ENCODE assay signal across 9 cellular contexts in the genomic region with DNA sequence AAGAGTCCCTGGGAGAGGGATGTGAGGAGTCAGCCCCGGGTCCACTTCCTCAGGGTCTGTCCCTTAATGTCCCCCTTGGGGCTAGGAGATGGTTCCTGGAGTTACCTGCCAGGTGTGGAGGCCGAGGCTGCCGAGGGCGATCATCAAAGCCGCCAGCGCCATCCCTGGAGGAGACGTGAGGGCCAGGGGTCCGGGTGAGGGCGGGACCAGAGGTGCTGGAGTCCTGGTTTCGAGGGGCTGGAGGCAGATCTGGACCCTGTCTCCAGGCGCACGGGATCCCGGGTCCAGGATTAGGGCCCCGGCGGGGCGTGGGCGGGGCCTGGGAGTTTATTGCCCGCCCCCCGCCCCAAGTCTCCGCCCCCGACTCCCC. TPM values are rescaled to one million over a fixed set of nuclear protein-coding genes. Genes with fewer than 3 reads are reported as not detected.
DNase-seq lines count a peak whose midpoint lies in the region; ATAC-seq and TF ChIP-seq lines count a peak whose summit lies in the region.
"Had no signal": no experiment of that assay in that cellular context is flagged by ENCODE, and none has a peak within 500 bp of the region (broad histone marks: within the 10 kb centered on the region; RNA-seq: fewer than 3 reads in every experiment).

A gene with protein sequence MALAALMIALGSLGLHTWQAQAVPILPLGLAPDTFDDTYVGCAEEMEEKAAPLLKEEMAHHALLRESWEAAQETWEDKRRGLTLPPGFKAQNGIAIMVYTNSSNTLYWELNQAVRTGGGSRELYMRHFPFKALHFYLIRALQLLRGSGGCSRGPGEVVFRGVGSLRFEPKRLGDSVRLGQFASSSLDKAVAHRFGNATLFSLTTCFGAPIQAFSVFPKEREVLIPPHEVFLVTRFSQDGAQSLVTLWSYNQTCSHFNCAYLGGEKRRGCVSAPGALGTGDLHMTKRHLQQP (minus strand): TSS at position 292 of the 370 bp plus-strand sequence. CDS start 130 bp downstream, at position 162.

- ATAC-seq in PC-3 (no peak), HG03457 (IDR thresholded peaks at IDR 0.05; ENCODE audit: unreplicated experiment) (no peak), GM21526 (IDR thresholded peaks at IDR 0.05; ENCODE audit: low FRiP score, unreplicated experiment) (no peak)

- H3K9ac ChIP-seq in PC-3 (ENCODE audit: low read length), result peak within 1 kb of the TSS; percentile 37; the same call in 1 of the 2 replicates

- H4K20me1 ChIP-seq in PC-3 (ENCODE audit: low read length), result no peaks in the 10 kb centered on the region

- H3K27ac ChIP-seq in PC-3 (ENCODE audit: low read length), result no peak within 1 kb of the TSS

- H3K4me3 ChIP-seq in BE2C (ENCODE audit: low read depth, low read length) (peak within 1 kb of the TSS; percentile 37), PC-3 (ENCODE audit: low read length) (peak within 1 kb of the TSS; percentile 64), epithelial cell of esophagus (ENCODE audit: low read length) (peak within 1 kb of the TSS; percentile 52), neuron (ENCODE audit: low read length) (peak within 1 kb of the TSS; percentile 50)

- H3K4me2 ChIP-seq in PC-3 (ENCODE audit: low read length), result peak within 1 kb of the TSS; percentile 88

- CTCF ChIA-PET in PC-3 (lab: Charles Lee), result no interaction called here

- no TSS peak for BruUV-seq in PC-3 (replicated peaks; lab: Mats Ljungman, UMichigan)

- DNase-seq in BE2C, result no peak
- no peak for DNase-seq in PC-3
- DNase-seq in epithelial cell of esophagus (ENCODE audit: low read depth), result no peak
- no peak for DNase-seq in pons (ENCODE audit: low spot score)
- DNase-seq in activated CD4-positive, alpha-beta T cell treated with anti-CD3 and anti-CD28 coated beads, Interleukin-2, amount 50 U/mL, for 4 hours, result no peak

- POLR2A ChIA-PET in PC-3 (lab: Charles Lee; ENCODE audit: unreplicated experiment), result no interaction called here

- H3K36me3 ChIP-seq in BE2C, result no peaks in the 10 kb centered on the region
- H3K36me3 ChIP-seq in PC-3 (ENCODE audit: low read depth, low read length), result no peaks in the 10 kb centered on the region
- H3K36me3 ChIP-seq in neuron (ENCODE audit: insufficient read depth, low read length), result no peaks in the 10 kb centered on the region

- intact Hi-C loops in PC-3 (cut with micrococcal nuclease), result no loop called here

- TF ChIP-seq CTCF in BE2C (IDR thresholded peaks at IDR 0.05; ENCODE audit: low read depth, low read length), result no peak
- TF ChIP-seq CTCF in PC-3 (conservative IDR thresholded peaks at IDR 0.05; ENCODE audit: low read depth, low read length), result no peak
- no peak for TF ChIP-seq CTCF in epithelial cell of esophagus (IDR thresholded peaks at IDR 0.05; ENCODE audit: insufficient read depth, low read depth, low read length, missing control alignments)

- H3K79me2 ChIP-seq in PC-3 (ENCODE audit: low read length), result no peaks in the 10 kb centered on the region

- H3K9me2 ChIP-seq in PC-3 (replicated peaks; ENCODE audit: low read length), result no peaks in the 10 kb centered on the region

- no peaks in the 10 kb centered on the region for H3F3A ChIP-seq in PC-3 (ENCODE audit: low read length, unreplicated experiment)

- no peaks in the 10 kb centered on the region for H3K4me1 ChIP-seq in BE2C
- peaks cover 12% of the 10 kb centered on the region for H3K4me1 ChIP-seq in PC-3 (ENCODE audit: insufficient read depth, low read length)
- peaks cover 8% of the 10 kb centered on the region for H3K4me1 ChIP-seq in neuron (ENCODE audit: insufficient read depth, low read length)

- H3K9me3 ChIP-seq in BE2C (no peaks in the 10 kb centered on the region), PC-3 (ENCODE audit: low read length) (no peaks in the 10 kb centered on the region), neuron (ENCODE audit: low read length) (no peaks in the 10 kb centered on the region)

- H2AFZ ChIP-seq in PC-3 (ENCODE audit: low read length) (peak within 1 kb of the TSS; percentile 83), neuron (ENCODE audit: low read depth, low read length) (peak within 1 kb of the TSS; percentile 57)

- no peaks in the 10 kb centered on the region; the same call in 1 of the 2 replicates for H3K27me3 ChIP-seq in BE2C
- H3K27me3 ChIP-seq in PC-3 (ENCODE audit: low read length), result no peaks in the 10 kb centered on the region
- no peaks in the 10 kb centered on the region for H3K27me3 ChIP-seq in neuron (ENCODE audit: insufficient read depth, low read length)

RNA-seq across cellular contexts. Expression of the gene that starts here (rescaled TPM):
- polyA plus RNA-seq in BE2C (2012; ENCODE audit: insufficient read depth, insufficient read length, low read depth), result not detected
- not detected in 2 replicates for total RNA-seq in PC-3 (2014; rRNA removed)
- total RNA-seq: temporal lobe had no signal
